ENCODE assay signal across 8 cellular contexts in genomic region chr11:72821221-72821919, GRCh38. TPM values are rescaled to one million over a fixed set of nuclear protein-coding genes. Genes with fewer than 3 reads are reported as not detected.
DNase-seq lines count a peak whose midpoint lies in the region; ATAC-seq and TF ChIP-seq lines count a peak whose summit lies in the region.

No MANE protein-coding gene starts in this region.

- peak overlapping the region; percentile 51 for H3K9ac ChIP-seq in iPS-18a (ENCODE audit: low read length)

- intact Hi-C loops in spleen (cut with DNase I; ENCODE audit: low total_unique reads): no loop called here

- DNase-seq in HPDE6-E6E7 (ENCODE audit: extremely low spot score): peak; percentile 16
- DNase-seq in spleen: no peak
- no peak for DNase-seq in 8988T

- H3K36me3 ChIP-seq in iPS-18a (ENCODE audit: control insufficient read depth, low read depth, low read length) (no peaks in the 10 kb centered on the region), spleen (peaks cover 0 to 100% (median 88%) of the 10 kb centered on the region in 6 donors)

- WGBS in spleen, 5 donors: 73 to 87% (median 78%) methylated on average over 36 to 50 of the region's 50 CpGs

- TF ChIP-seq CTCF in WI38 (IDR thresholded peaks at IDR 0.05; ENCODE audit: low read depth, low read length): no peak
- no peak for TF ChIP-seq CTCF in spleen (IDR thresholded peaks at IDR 0.05 in 8 of 11, conservative IDR thresholded peaks at IDR 0.05 in 3 of 11)

- peak overlapping the region; percentile 47 for H3K4me3 ChIP-seq in WI38 (ENCODE audit: low read depth, low read length)
- H3K4me3 ChIP-seq in iPS-18a (ENCODE audit: low read length): peak overlapping the region; percentile 74
- peak overlapping the region in 7 of 8 donors; percentile 20 to 62 (median 27) for H3K4me3 ChIP-seq in spleen

- ATAC-seq in HG02798 (IDR thresholded peaks at IDR 0.05; ENCODE audit: poor library complexity, unreplicated experiment) (no peak), GM21360 (IDR thresholded peaks at IDR 0.05; ENCODE audit: unreplicated experiment) (no peak), GM18909 (IDR thresholded peaks at IDR 0.05; ENCODE audit: poor library complexity, unreplicated experiment) (no peak)

- H3K9me3 ChIP-seq in iPS-18a (ENCODE audit: control insufficient read depth, low read depth, low read length) (no peaks in the 10 kb centered on the region), spleen (no peaks in the 10 kb centered on the region)

- H3K27ac ChIP-seq in iPS-18a (ENCODE audit: low read length) (no peak overlapping the region), spleen (peak overlapping the region in 7 of 8 donors; percentile 56 to 88 (median 72))

- H3K4me1 ChIP-seq in iPS-18a (ENCODE audit: control insufficient read depth, low read depth, low read length): peaks cover 4% of the 10 kb centered on the region
- peaks cover 9 to 81% (median 41%) of the 10 kb centered on the region in 6 donors for H3K4me1 ChIP-seq in spleen

- H3K27me3 ChIP-seq in iPS-18a (ENCODE audit: control insufficient read depth, insufficient read depth, low read length) (peaks cover 14% of the 10 kb centered on the region), spleen (replicated peaks in 1 of 7) (no peaks in the 10 kb centered on the region)

- TF ChIP-seq POLR2A in spleen (IDR thresholded peaks at IDR 0.05): no peak

RNA-seq across cellular contexts. Expression of gene ATG16L2, which starts 7.2 kb away (rescaled TPM):
- 100 to 1,000 TPM; 212 to 368 (median 234) TPM for total RNA-seq in spleen
- polyA plus RNA-seq in spleen: 100 to 1,000 TPM in 2 of 3 donors, 10 to 100 TPM in 1; 96.9 to 343 (median 341) TPM

RNA-seq across cellular contexts. Expression of gene STARD10, which starts 27.5 kb away (rescaled TPM):
- 10 to 100 TPM; 19.7 to 35.1 (median 27.9) TPM for total RNA-seq in spleen
- polyA plus RNA-seq in spleen: 10 to 100 TPM; 23.7 to 46.7 (median 31.9) TPM
